In genomic region chr18:44135791-44136190, GRCh38 we compare ENCODE assay signal across 4 cellular contexts.
"Had no signal": no experiment of that assay in that cellular context is flagged by ENCODE, and none has a peak within 500 bp of the region (broad histone marks: within the 10 kb centered on the region; RNA-seq: fewer than 3 reads in every experiment).

No MANE protein-coding gene starts in this region.

- DNase-seq: H9, HFFc6, KBM-7 had no signal

- H3K4me3 ChIP-seq: GM23338 had no signal
